Comparison of ENCODE assay signal across 1 cellular context in the genomic region with DNA sequence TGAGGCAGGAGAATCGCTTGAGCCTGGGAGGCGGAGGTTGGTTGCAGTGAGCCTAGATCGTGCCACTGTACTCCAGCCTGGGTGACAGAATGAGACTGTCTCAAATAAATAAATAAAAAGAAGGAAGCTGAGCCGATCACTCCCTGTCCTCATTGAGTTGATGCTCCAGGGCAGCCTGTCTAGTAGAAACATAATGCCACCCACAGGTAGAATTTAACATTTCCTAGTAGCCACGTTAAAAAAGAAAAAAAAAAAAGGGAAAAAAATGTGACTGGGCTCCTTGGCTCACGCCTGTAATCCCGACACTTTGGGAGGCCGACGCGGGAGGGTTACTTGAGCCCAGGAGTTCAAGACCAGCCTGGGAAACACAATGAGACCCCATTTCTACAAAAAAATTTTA.
TF ChIP-seq lines count a peak whose summit lies in the region.

No MANE protein-coding gene starts in this region.

TF ChIP-seq in H1, 55 proteins besides CTCF, POLR2A, EP300 and RAD21:
- TF ChIP-seq JUND (IDR thresholded peaks at IDR 0.05; ENCODE audit: low read length) = no peak
- TF ChIP-seq SIX5 (IDR thresholded peaks at IDR 0.05; ENCODE audit: low read depth, low read length) = no peak
- no peak for TF ChIP-seq HDAC2 (IDR thresholded peaks at IDR 0.05; ENCODE audit: borderline replicate concordance in 1 of 2, low read depth in 2 of 2, low read length in 2 of 2)
- TF ChIP-seq SIRT6 (IDR thresholded peaks at IDR 0.05; ENCODE audit: low read length) = no peak
- no peak for TF ChIP-seq GABPA (IDR thresholded peaks at IDR 0.05; ENCODE audit: borderline replicate concordance, insufficient read depth, low read length)
- no peak for TF ChIP-seq NANOG (IDR thresholded peaks at IDR 0.05; ENCODE audit: insufficient read depth, low read depth, low read length, poor library complexity, severe bottlenecking)
- TF ChIP-seq, protein P1, sequence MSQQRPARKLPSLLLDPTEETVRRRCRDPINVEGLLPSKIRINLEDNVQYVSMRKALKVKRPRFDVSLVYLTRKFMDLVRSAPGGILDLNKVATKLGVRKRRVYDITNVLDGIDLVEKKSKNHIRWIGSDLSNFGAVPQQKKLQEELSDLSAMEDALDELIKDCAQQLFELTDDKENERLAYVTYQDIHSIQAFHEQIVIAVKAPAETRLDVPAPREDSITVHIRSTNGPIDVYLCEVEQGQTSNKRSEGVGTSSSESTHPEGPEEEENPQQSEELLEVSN (IDR thresholded peaks at IDR 0.05) = no peak
- TF ChIP-seq, protein P2, sequence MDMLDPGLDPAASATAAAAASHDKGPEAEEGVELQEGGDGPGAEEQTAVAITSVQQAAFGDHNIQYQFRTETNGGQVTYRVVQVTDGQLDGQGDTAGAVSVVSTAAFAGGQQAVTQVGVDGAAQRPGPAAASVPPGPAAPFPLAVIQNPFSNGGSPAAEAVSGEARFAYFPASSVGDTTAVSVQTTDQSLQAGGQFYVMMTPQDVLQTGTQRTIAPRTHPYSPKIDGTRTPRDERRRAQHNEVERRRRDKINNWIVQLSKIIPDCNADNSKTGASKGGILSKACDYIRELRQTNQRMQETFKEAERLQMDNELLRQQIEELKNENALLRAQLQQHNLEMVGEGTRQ (IDR thresholded peaks at IDR 0.05; ENCODE audit: low read length) = no peak
- no peak for TF ChIP-seq KDM5A (IDR thresholded peaks at IDR 0.05; ENCODE audit: low read length)
